In the genomic region with DNA sequence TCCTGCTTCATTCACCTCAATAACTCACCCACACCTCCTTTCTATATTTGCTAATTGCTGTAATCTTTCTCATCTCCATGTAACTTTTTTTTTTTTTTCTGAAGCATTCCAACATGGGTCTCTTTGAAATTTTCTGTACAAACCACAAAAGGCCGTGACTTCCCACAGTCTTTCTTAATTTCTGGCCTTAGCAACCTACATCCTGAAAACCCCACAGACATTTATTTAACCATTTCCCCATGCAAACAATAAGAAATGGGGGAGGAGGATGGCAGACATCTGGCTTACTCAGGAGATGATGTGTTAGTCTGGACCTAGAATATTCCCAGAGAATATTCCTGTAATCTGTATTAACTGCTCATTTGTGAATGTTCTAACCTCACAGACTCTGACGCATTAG, we compare ENCODE assay signal across 18 cellular contexts. TPM values are rescaled to one million over a fixed set of nuclear protein-coding genes. Genes with fewer than 3 reads are reported as not detected.
"Had no signal": no experiment of that assay in that cellular context is flagged by ENCODE, and none has a peak within 500 bp of the region (broad histone marks: within the 10 kb centered on the region; RNA-seq: fewer than 3 reads in every experiment).

No MANE protein-coding gene starts in this region.

- H3K4me2 ChIP-seq: hepatocyte had no signal

- H3K27ac ChIP-seq: cardiac muscle cell, gastroesophageal sphincter, hepatocyte, parathyroid adenoma, thyroid gland had no signal

- H3K27me3 ChIP-seq: adrenal gland, cardiac muscle cell, gastroesophageal sphincter, hepatocyte, thyroid gland had no signal

- H3K4me3 ChIP-seq: adrenal gland, cardiac muscle cell, gastroesophageal sphincter, hepatocyte, thyroid gland had no signal

- H3K36me3 ChIP-seq: adrenal gland, cardiac muscle cell, gastroesophageal sphincter, thyroid gland had no signal

- ATAC-seq: gastroesophageal sphincter; stimulated activated naive CD8-positive, alpha-beta T cell treated with anti-CD3 and anti-CD28 coated beads, Interleukin-15, amount 100 ng/mL, for 72 hours had no signal

- H3K9ac ChIP-seq: parathyroid adenoma had no signal

- H3K4me1 ChIP-seq: parathyroid adenoma had no signal

- DNase-seq: activated CD4-positive, alpha-beta T cell treated with anti-CD3 and anti-CD28 coated beads, Interleukin-2, amount 50 U/mL, for 1 hour; activated naive CD4-positive, alpha-beta T cell treated with anti-CD3 and anti-CD28 coated beads, Interleukin-2, amount 10 ng/mL, durations not matched to agents 7 days and 5 days; adrenal gland; retina; stimulated activated CD4-positive, alpha-beta T cell treated with anti-CD3 and anti-CD28 coated beads, Interleukin-4, amount 100 ng/mL, for 4 hours; stimulated activated naive CD8-positive, alpha-beta T cell treated with anti-CD3 and anti-CD28 coated beads, Interleukin-15, amount 100 ng/mL, for 72 hours; T-helper 2 cell; thyroid gland had no signal

- H3K9me3 ChIP-seq: adrenal gland, gastroesophageal sphincter, thyroid gland had no signal

RNA-seq across cellular contexts. Expression of a gene that starts 57.6 kb away (rescaled TPM):
- total RNA-seq: activated T-helper 2 cell treated with anti-CD3 and anti-CD28 coated beads, Interferon-gamma antibody, Interleukin-2, Interleukin-4, amounts not matched to agents 10 μg/mL and 5 μg/mL and 100 μg/mL, durations not matched to agents 14 hours and 24 hours and 36 hours; adrenal gland; cardiac muscle cell; fibroblast of lung; gastroesophageal sphincter; kidney epithelial cell; mesothelial cell of epicardium; myocyte; skeletal muscle tissue; thyroid gland had no signal
- polyA plus RNA-seq: cardiac muscle cell, fibroblast of lung had no signal
